13 cellular contexts compared by ENCODE assay signal in the genomic region with DNA sequence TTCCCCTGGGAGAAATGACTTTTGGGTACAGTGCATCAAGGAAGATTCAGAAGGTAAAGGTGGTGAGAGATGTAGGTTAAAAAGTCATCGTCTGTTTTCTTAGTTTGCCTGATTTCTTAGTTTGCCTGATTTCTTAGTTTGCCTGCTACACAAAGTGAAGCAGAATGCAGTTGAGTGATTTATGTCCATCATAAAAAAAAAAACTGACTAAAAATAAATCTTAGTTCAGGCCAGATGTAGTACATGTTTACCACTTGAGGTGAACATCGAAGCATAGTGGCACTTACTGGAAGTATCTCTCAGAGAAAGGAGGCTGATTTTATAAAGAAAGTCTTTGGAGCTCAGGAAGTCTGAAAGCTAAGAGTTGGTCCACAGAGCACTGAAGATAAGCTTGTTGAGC.
"Had no signal": no experiment of that assay in that cellular context is flagged by ENCODE, and none has a peak within 500 bp of the region (broad histone marks: within the 10 kb centered on the region; RNA-seq: fewer than 3 reads in every experiment).

No MANE protein-coding gene starts in this region.

- H3K27ac ChIP-seq: colonic mucosa, esophagus muscularis mucosa, left lung, parathyroid adenoma, transverse colon had no signal

- H3K9me3 Mint-ChIP-seq: activated naive CD4-positive, alpha-beta T cell treated with anti-CD3 and anti-CD28 coated beads, Interleukin-2, amount 10 ng/mL, durations not matched to agents 7 days and 5 days; activated T-helper 2 cell treated with anti-CD3 and anti-CD28 coated beads, Interferon-gamma antibody, Interleukin-2, Interleukin-4, amounts not matched to agents 10 μg/mL and 5 μg/mL and 100 μg/mL, durations not matched to agents 14 hours and 24 hours and 36 hours had no signal

- H3K27me3 ChIP-seq: colonic mucosa, esophagus muscularis mucosa, left lung, transverse colon had no signal

- H3K4me3 Mint-ChIP-seq: activated naive CD4-positive, alpha-beta T cell treated with anti-CD3 and anti-CD28 coated beads, Interleukin-2, amount 10 ng/mL, durations not matched to agents 7 days and 5 days had no signal

- H3K9ac ChIP-seq: parathyroid adenoma had no signal

- H3K9me3 ChIP-seq: colonic mucosa, esophagus muscularis mucosa, left lung, transverse colon had no signal

- FAIRE-seq: kidney had no signal

- H3K4me1 ChIP-seq: colonic mucosa, parathyroid adenoma had no signal

- H3K27ac Mint-ChIP-seq: activated T-helper 2 cell treated with anti-CD3 and anti-CD28 coated beads, Interferon-gamma antibody, Interleukin-2, Interleukin-4, amounts not matched to agents 10 μg/mL and 5 μg/mL and 100 μg/mL, durations not matched to agents 14 hours and 24 hours and 36 hours had no signal

- H3K4me3 ChIP-seq: colonic mucosa, esophagus muscularis mucosa, left lung, transverse colon had no signal

- H3K27me3 Mint-ChIP-seq: activated naive CD4-positive, alpha-beta T cell treated with anti-CD3 and anti-CD28 coated beads, Interleukin-2, amount 10 ng/mL, durations not matched to agents 7 days and 5 days had no signal

- H3K79me2 ChIP-seq: parathyroid adenoma had no signal

- H2AFZ ChIP-seq: parathyroid adenoma had no signal

- H3K36me3 ChIP-seq: colonic mucosa, esophagus muscularis mucosa, left lung, transverse colon had no signal

- ATAC-seq: left lung had no signal

- DNase-seq: activated CD4-positive, alpha-beta T cell treated with anti-CD3 and anti-CD28 coated beads, Interleukin-2, amount 50 U/mL, for 48 hours; activated naive CD4-positive, alpha-beta T cell treated with anti-CD3 and anti-CD28 coated beads, Interleukin-2, amount 10 ng/mL, durations not matched to agents 7 days and 5 days; colonic mucosa; hypothalamus; kidney; left lung; mammary epithelial cell; stimulated activated CD4-positive, alpha-beta T cell treated with anti-CD3 and anti-CD28 coated beads, Interleukin-4, amount 100 ng/mL, for 1 hour; stimulated activated naive CD4-positive, alpha-beta T cell; transverse colon had no signal
